Comparison of ENCODE assay signal across 14 cellular contexts in the genomic region with DNA sequence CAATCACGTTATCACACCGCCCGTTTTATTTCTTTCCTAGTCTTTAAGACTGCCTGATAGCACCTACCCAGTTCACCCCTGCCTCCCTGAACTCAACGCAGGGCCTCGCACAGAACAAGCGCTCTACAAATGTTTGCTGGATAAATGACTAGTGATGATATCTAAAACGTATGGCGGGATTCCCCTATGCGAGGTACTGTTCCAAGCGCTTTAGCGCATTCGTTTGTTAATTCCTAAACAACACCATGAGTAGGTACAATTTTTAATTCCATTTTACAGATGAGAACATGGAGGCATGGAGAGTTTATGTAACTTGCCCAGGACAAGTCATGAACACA. TPM values are rescaled to one million over a fixed set of nuclear protein-coding genes. Genes with fewer than 3 reads are reported as not detected.
DNase-seq lines count a peak whose midpoint lies in the region; ATAC-seq and TF ChIP-seq lines count a peak whose summit lies in the region.
"Had no signal": no experiment of that assay in that cellular context is flagged by ENCODE, and none has a peak within 500 bp of the region (broad histone marks: within the 10 kb centered on the region; RNA-seq: fewer than 3 reads in every experiment).

No MANE protein-coding gene starts in this region.

- TF ChIP-seq CTCF in WTC11 (IDR thresholded peaks at IDR 0.05), result no peak

- peaks cover 3% of the 10 kb centered on the region for H3K9me3 Mint-ChIP-seq in activated T-cell treated with anti-CD3 and anti-CD28 coated beads, Interleukin-2, amount 50 U/mL, for 24 hours
- no peaks in the 10 kb centered on the region for H3K9me3 Mint-ChIP-seq in WTC11
- no peaks in the 10 kb centered on the region for H3K9me3 Mint-ChIP-seq in stimulated activated effector memory CD8-positive, alpha-beta T cell treated with anti-CD3 and anti-CD28 coated beads, Interleukin-12 subunit alpha, Interleukin-12 subunit beta, amount 100 ng/mL, for 72 hours

- no peak for ATAC-seq in WTC11
- no peak for ATAC-seq in stimulated activated effector memory CD8-positive, alpha-beta T cell treated with anti-CD3 and anti-CD28 coated beads, Interleukin-12 subunit alpha, Interleukin-12 subunit beta, amount 100 ng/mL, for 72 hours
- ATAC-seq: HCT116 had no signal

- peaks cover 88% of the 10 kb centered on the region for H3K27me3 Mint-ChIP-seq in activated T-cell treated with anti-CD3 and anti-CD28 coated beads, Interleukin-2, amount 50 U/mL, for 24 hours
- peaks cover 100% of the 10 kb centered on the region for H3K27me3 Mint-ChIP-seq in WTC11 (ENCODE audit: low read depth)

- POLR2A ChIA-PET in WTC11 (lab: Charles Lee), result no interaction called here

- H3K9ac ChIP-seq in iPS-18a (ENCODE audit: low read length), result no peak overlapping the region

- no peak for DNase-seq in activated T-cell treated with anti-CD3 and anti-CD28 coated beads, Interleukin-2, amount 50 U/mL, for 24 hours
- no peak for DNase-seq in activated T-cell treated with anti-CD3 and anti-CD28 coated beads, Interleukin-2, amount 50 U/mL, for 48 hours
- no peak for DNase-seq in WTC11 (ENCODE audit: low spot score)
- no peak for DNase-seq in stimulated activated effector memory CD8-positive, alpha-beta T cell treated with anti-CD3 and anti-CD28 coated beads, Interleukin-12 subunit alpha, Interleukin-12 subunit beta, amount 100 ng/mL, for 72 hours (ENCODE audit: low spot score in 2 of 2)
- DNase-seq in HuH-7 (ENCODE audit: low spot score), result no peak
- DNase-seq in H4 (ENCODE audit: low spot score), result no peak
- no peak for DNase-seq in NCI-H187 (lab: John Stamatoyannopoulos, UW)
- DNase-seq: left cardiac atrium, ovary, Peyer's patch, T-helper 2 cell had no signal

- peaks cover 100% of the 10 kb centered on the region for H3K27me3 ChIP-seq in iPS-18a (ENCODE audit: control insufficient read depth, insufficient read depth, low read length)
- H3K27me3 ChIP-seq: ovary had no signal

- H3K4me3 Mint-ChIP-seq in activated T-cell treated with anti-CD3 and anti-CD28 coated beads, Interleukin-2, amount 50 U/mL, for 24 hours, result peak overlapping the region; percentile 44
- peak overlapping the region; percentile 72 for H3K4me3 Mint-ChIP-seq in WTC11
- H3K4me3 Mint-ChIP-seq in stimulated activated effector memory CD8-positive, alpha-beta T cell treated with anti-CD3 and anti-CD28 coated beads, Interleukin-12 subunit alpha, Interleukin-12 subunit beta, amount 100 ng/mL, for 72 hours, result peak overlapping the region; percentile 45

- CTCF ChIA-PET in WTC11 (lab: Charles Lee), result interaction anchor here (0.6 to 2.0 kb wide), 5 partner anchors 46 to 239 kb away, joined by 3 to 6 read pairs (median 4); no protein-coding TSS in a partner anchor

- peak overlapping the region; percentile 44 for H3K4me3 ChIP-seq in iPS-18a (ENCODE audit: low read length)
- H3K4me3 ChIP-seq: ovary, Peyer's patch had no signal

- H3K36me3 ChIP-seq in iPS-18a (ENCODE audit: control insufficient read depth, low read depth, low read length), result no peaks in the 10 kb centered on the region
- H3K36me3 ChIP-seq: ovary, Peyer's patch, vagina had no signal

- peaks cover 18% of the 10 kb centered on the region for H3K4me1 Mint-ChIP-seq in activated T-cell treated with anti-CD3 and anti-CD28 coated beads, Interleukin-2, amount 50 U/mL, for 24 hours (ENCODE audit: low read depth)
- peaks cover 38% of the 10 kb centered on the region for H3K4me1 Mint-ChIP-seq in WTC11
- H3K4me1 Mint-ChIP-seq in stimulated activated effector memory CD8-positive, alpha-beta T cell treated with anti-CD3 and anti-CD28 coated beads, Interleukin-12 subunit alpha, Interleukin-12 subunit beta, amount 100 ng/mL, for 72 hours, result peaks cover 24% of the 10 kb centered on the region

- H3K27ac ChIP-seq in iPS-18a (ENCODE audit: low read length), result no peak overlapping the region
- H3K27ac ChIP-seq: ovary, Peyer's patch, vagina had no signal

- peaks cover 12% of the 10 kb centered on the region for H3K4me1 ChIP-seq in iPS-18a (ENCODE audit: control insufficient read depth, low read depth, low read length)

- H3K36me3 Mint-ChIP-seq in activated T-cell treated with anti-CD3 and anti-CD28 coated beads, Interleukin-2, amount 50 U/mL, for 24 hours (ENCODE audit: low read depth), result no peaks in the 10 kb centered on the region
- no peaks in the 10 kb centered on the region; the same call in 1 of the 2 replicates for H3K36me3 Mint-ChIP-seq in WTC11
- H3K36me3 Mint-ChIP-seq in stimulated activated effector memory CD8-positive, alpha-beta T cell treated with anti-CD3 and anti-CD28 coated beads, Interleukin-12 subunit alpha, Interleukin-12 subunit beta, amount 100 ng/mL, for 72 hours, result no peaks in the 10 kb centered on the region

- no peak overlapping the region for H3K27ac Mint-ChIP-seq in activated T-cell treated with anti-CD3 and anti-CD28 coated beads, Interleukin-2, amount 50 U/mL, for 24 hours
- no peak overlapping the region for H3K27ac Mint-ChIP-seq in WTC11
- no peak overlapping the region for H3K27ac Mint-ChIP-seq in stimulated activated effector memory CD8-positive, alpha-beta T cell treated with anti-CD3 and anti-CD28 coated beads, Interleukin-12 subunit alpha, Interleukin-12 subunit beta, amount 100 ng/mL, for 72 hours

- no peaks in the 10 kb centered on the region for H3K9me3 ChIP-seq in iPS-18a (ENCODE audit: control insufficient read depth, low read depth, low read length)
- H3K9me3 ChIP-seq: ovary, Peyer's patch, vagina had no signal

TF ChIP-seq in WTC11, 78 proteins besides CTCF, POLR2A, EP300 and RAD21:
- TF ChIP-seq ZNF138 (CRISPR knock-in tag; conservative IDR thresholded peaks at IDR 0.05) (no peak), ZNF671 (CRISPR knock-in tag; IDR thresholded peaks at IDR 0.05) (no peak), ZNF423 (CRISPR knock-in tag; IDR thresholded peaks at IDR 0.05) (no peak), ZBTB43 (CRISPR knock-in tag; IDR thresholded peaks at IDR 0.05) (no peak), ZNF232 (CRISPR knock-in tag; IDR thresholded peaks at IDR 0.05) (no peak), ZNF281 (CRISPR knock-in tag; IDR thresholded peaks at IDR 0.05) (no peak), IRF1 (CRISPR knock-in tag; IDR thresholded peaks at IDR 0.05) (no peak), NR2C2 (CRISPR knock-in tag; IDR thresholded peaks at IDR 0.05) (no peak), SMAD4 (CRISPR knock-in tag; IDR thresholded peaks at IDR 0.05) (no peak), NR1H2 (CRISPR knock-in tag; IDR thresholded peaks at IDR 0.05) (no peak)
- TF ChIP-seq, protein P1, sequence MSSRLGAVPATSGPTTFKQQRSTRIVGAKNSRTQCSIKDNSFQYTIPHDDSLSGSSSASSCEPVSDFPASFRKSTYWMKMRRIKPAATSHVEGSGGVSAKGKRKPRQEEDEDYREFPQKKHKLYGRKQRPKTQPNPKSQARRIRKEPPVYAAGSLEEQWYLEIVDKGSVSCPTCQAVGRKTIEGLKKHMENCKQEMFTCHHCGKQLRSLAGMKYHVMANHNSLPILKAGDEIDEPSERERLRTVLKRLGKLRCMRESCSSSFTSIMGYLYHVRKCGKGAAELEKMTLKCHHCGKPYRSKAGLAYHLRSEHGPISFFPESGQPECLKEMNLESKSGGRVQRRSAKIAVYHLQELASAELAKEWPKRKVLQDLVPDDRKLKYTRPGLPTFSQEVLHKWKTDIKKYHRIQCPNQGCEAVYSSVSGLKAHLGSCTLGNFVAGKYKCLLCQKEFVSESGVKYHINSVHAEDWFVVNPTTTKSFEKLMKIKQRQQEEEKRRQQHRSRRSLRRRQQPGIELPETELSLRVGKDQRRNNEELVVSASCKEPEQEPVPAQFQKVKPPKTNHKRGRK (CRISPR knock-in tag; IDR thresholded peaks at IDR 0.05; ENCODE audit: borderline replicate concordance), result no peak

RNA-seq across cellular contexts. Expression of gene POU4F3, which starts 6.6 kb away (rescaled TPM):
- not detected in 3 replicates for total RNA-seq in WTC11 (2021)
- 0.06 TPM in 1 of 2 replicates, not detected in the other for total RNA-seq in H4 (2014; rRNA removed; shearing (Covaris generic))
- total RNA-seq: Peyer's patch, vagina had no signal
